26 cellular contexts compared by ENCODE assay signal in the genomic region with DNA sequence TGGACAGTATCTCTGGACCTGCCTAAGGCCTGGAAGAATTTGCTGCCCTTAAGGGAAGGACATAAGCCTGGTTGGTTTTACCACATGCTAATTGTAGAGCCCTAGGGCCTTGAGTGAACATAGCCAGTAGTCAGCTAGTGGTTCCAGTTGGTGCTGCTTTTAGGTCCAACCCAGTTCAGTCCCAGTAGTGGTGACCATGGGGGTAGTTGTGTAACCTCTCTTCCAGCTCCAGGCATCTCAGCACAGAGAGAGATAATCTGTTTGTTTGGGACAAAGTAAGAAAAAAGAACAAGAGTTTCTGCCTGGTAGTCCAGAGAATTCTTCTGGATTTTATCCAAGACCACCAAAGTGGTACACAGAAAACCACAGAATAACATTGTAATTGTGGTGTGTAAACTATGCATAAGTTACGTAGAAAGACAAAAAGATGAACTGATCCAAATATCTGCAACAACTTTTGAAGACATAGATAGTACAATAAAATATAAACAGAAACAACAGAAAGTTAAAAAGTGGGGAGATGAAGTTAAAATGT. TPM values are rescaled to one million over a fixed set of nuclear protein-coding genes. Genes with fewer than 3 reads are reported as not detected.
DNase-seq lines count a peak whose midpoint lies in the region; ATAC-seq and TF ChIP-seq lines count a peak whose summit lies in the region.
"Had no signal": no experiment of that assay in that cellular context is flagged by ENCODE, and none has a peak within 500 bp of the region (broad histone marks: within the 10 kb centered on the region; RNA-seq: fewer than 3 reads in every experiment).

No MANE protein-coding gene starts in this region.

- H3K36me3 Mint-ChIP-seq in dendritic cell treated with granulocyte-macrophage colony-stimulating factor and Interleukin-4, amounts not matched to agents 40 ng/mL and 50 ng/mL, for 4 days (ENCODE audit: low read depth): peaks cover 4% of the 10 kb centered on the region
- H3K36me3 Mint-ChIP-seq in naive thymus-derived CD8-positive, alpha-beta T cell: peaks cover 0 to 2% (median 0%) of the 10 kb centered on the region in 3 donors
- H3K36me3 Mint-ChIP-seq in osteocyte (ENCODE audit: unreplicated experiment): no peaks in the 10 kb centered on the region
- no peaks in the 10 kb centered on the region for H3K36me3 Mint-ChIP-seq in activated CD8-positive, alpha-beta T cell treated with anti-CD3 and anti-CD28 coated beads, Interleukin-2, amount 10 ng/mL, durations not matched to agents 7 days and 5 days (ENCODE audit: low read depth)
- H3K36me3 Mint-ChIP-seq: CD4-positive, alpha-beta memory T cell had no signal

- H3K4me1 Mint-ChIP-seq in dendritic cell treated with granulocyte-macrophage colony-stimulating factor and Interleukin-4, amounts not matched to agents 40 ng/mL and 50 ng/mL, for 4 days (ENCODE audit: low read depth): peaks cover 72% of the 10 kb centered on the region
- no peaks in the 10 kb centered on the region for H3K4me1 Mint-ChIP-seq in naive thymus-derived CD8-positive, alpha-beta T cell
- H3K4me1 Mint-ChIP-seq in osteocyte (ENCODE audit: unreplicated experiment): peaks cover 5% of the 10 kb centered on the region
- no peaks in the 10 kb centered on the region for H3K4me1 Mint-ChIP-seq in activated CD8-positive, alpha-beta T cell treated with anti-CD3 and anti-CD28 coated beads, Interleukin-2, amount 10 ng/mL, durations not matched to agents 7 days and 5 days (ENCODE audit: low read depth)
- H3K4me1 Mint-ChIP-seq: CD4-positive, alpha-beta memory T cell; GM23338 had no signal

- POLR2A ChIA-PET in naive thymus-derived CD8-positive, alpha-beta T cell (lab: Charles Lee): no interaction called here
- POLR2A ChIA-PET in activated CD8-positive, alpha-beta T cell treated with anti-CD3 and anti-CD28 coated beads, Interleukin-2, amount 10 ng/mL, durations not matched to agents 7 days and 5 days (lab: Charles Lee): no interaction called here

- intact Hi-C loops in dendritic cell treated with granulocyte-macrophage colony-stimulating factor and Interleukin-4, amounts not matched to agents 40 ng/mL and 50 ng/mL, for 4 days (cut with micrococcal nuclease): no loop called here

- peaks cover 17% of the 10 kb centered on the region for H3K27me3 Mint-ChIP-seq in dendritic cell treated with granulocyte-macrophage colony-stimulating factor and Interleukin-4, amounts not matched to agents 40 ng/mL and 50 ng/mL, for 4 days
- H3K27me3 Mint-ChIP-seq in naive thymus-derived CD8-positive, alpha-beta T cell: peaks cover 0 to 8% (median 5%) of the 10 kb centered on the region in 5 donors
- H3K27me3 Mint-ChIP-seq in osteocyte (ENCODE audit: unreplicated experiment): peaks cover 24% of the 10 kb centered on the region
- peaks cover 43% of the 10 kb centered on the region for H3K27me3 Mint-ChIP-seq in activated CD8-positive, alpha-beta T cell treated with anti-CD3 and anti-CD28 coated beads, Interleukin-2, amount 10 ng/mL, durations not matched to agents 7 days and 5 days (ENCODE audit: low read depth)

- no peak overlapping the region for H3K4me3 Mint-ChIP-seq in dendritic cell treated with granulocyte-macrophage colony-stimulating factor and Interleukin-4, amounts not matched to agents 40 ng/mL and 50 ng/mL, for 4 days
- no peak overlapping the region for H3K4me3 Mint-ChIP-seq in naive thymus-derived CD8-positive, alpha-beta T cell
- H3K4me3 Mint-ChIP-seq in osteocyte (ENCODE audit: unreplicated experiment): no peak overlapping the region
- H3K4me3 Mint-ChIP-seq in activated CD8-positive, alpha-beta T cell treated with anti-CD3 and anti-CD28 coated beads, Interleukin-2, amount 10 ng/mL, durations not matched to agents 7 days and 5 days: no peak overlapping the region
- H3K4me3 Mint-ChIP-seq: CD4-positive, alpha-beta memory T cell; GM23338; H9 had no signal

- H3K27ac Mint-ChIP-seq in dendritic cell treated with granulocyte-macrophage colony-stimulating factor and Interleukin-4, amounts not matched to agents 40 ng/mL and 50 ng/mL, for 4 days: peak overlapping the region; percentile 40
- H3K27ac Mint-ChIP-seq in naive thymus-derived CD8-positive, alpha-beta T cell: no peak overlapping the region
- H3K27ac Mint-ChIP-seq in osteocyte (ENCODE audit: unreplicated experiment): no peak overlapping the region
- no peak overlapping the region for H3K27ac Mint-ChIP-seq in activated CD8-positive, alpha-beta T cell treated with anti-CD3 and anti-CD28 coated beads, Interleukin-2, amount 10 ng/mL, durations not matched to agents 7 days and 5 days
- H3K27ac Mint-ChIP-seq: CD4-positive, alpha-beta memory T cell; GM23338; H9 had no signal

- no peak overlapping the region for H3K4me3 ChIP-seq in fibroblast of mammary gland (ENCODE audit: control insufficient read depth, low read depth, low read length)
- H3K4me3 ChIP-seq: GM12878, GM23338, MG63, SJCRH30 had no signal

- CTCF ChIA-PET in activated CD8-positive, alpha-beta T cell treated with anti-CD3 and anti-CD28 coated beads, Interleukin-2, amount 10 ng/mL, durations not matched to agents 7 days and 5 days (lab: Charles Lee): interaction anchor here (4.4 kb wide), 1 partner anchor 10 kb away, joined by 39 read pairs; the partner anchor contains the start of gene CCL1

- TF ChIP-seq CTCF in fibroblast of mammary gland (conservative IDR thresholded peaks at IDR 0.05; ENCODE audit: control insufficient read depth, insufficient read depth, low read depth, low read length) (no peak), omental fat pad (IDR thresholded peaks at IDR 0.05) (no peak), osteocyte (IDR thresholded peaks at IDR 0.05) (no peak)

- DNase-seq in fibroblast of mammary gland (ENCODE audit: low read depth) (peak; percentile 22), omental fat pad (ENCODE audit: low spot score) (no peak), osteocyte (ENCODE audit: extremely low spot score, unreplicated experiment) (no peak), DMS53 treated with DMSO at 0.1 percent for 48 hours (lab: John Stamatoyannopoulos, UW; ENCODE audit: unreplicated experiment) (no peak)
- DNase-seq in naive thymus-derived CD8-positive, alpha-beta T cell: no peak
- no peak for DNase-seq in activated CD8-positive, alpha-beta T cell treated with anti-CD3 and anti-CD28 coated beads, Interleukin-2, amount 10 ng/mL, durations not matched to agents 7 days and 5 days
- DNase-seq: C1 segment of cervical spinal cord; CD4-positive, alpha-beta memory T cell; COR-L47; DMS53; EL; GDM1; H9; KG1; MG63; NCI-H2029; NCI-H446; NCI-H524 treated with DMSO at 0.1 percent for 48 hours; NCI-H82; NK-92 treated with Interleukin-12 subunit alpha and Interleukin-12 subunit beta, amount 100 ng/mL, for 24 hours; PC-3; SJCRH30 had no signal

- ATAC-seq in omental fat pad (ENCODE audit: low FRiP score): peak; percentile 54
- ATAC-seq in naive thymus-derived CD8-positive, alpha-beta T cell: no peak
- ATAC-seq in activated CD8-positive, alpha-beta T cell treated with anti-CD3 and anti-CD28 coated beads, Interleukin-2, amount 10 ng/mL, durations not matched to agents 7 days and 5 days: no peak
- ATAC-seq: GM12878, GM23338, PC-3 had no signal

- peaks cover 11% of the 10 kb centered on the region for H3K9me3 Mint-ChIP-seq in dendritic cell treated with granulocyte-macrophage colony-stimulating factor and Interleukin-4, amounts not matched to agents 40 ng/mL and 50 ng/mL, for 4 days
- peaks cover 0 to 4% (median 0%) of the 10 kb centered on the region in 9 donors for H3K9me3 Mint-ChIP-seq in naive thymus-derived CD8-positive, alpha-beta T cell
- peaks cover 5% of the 10 kb centered on the region for H3K9me3 Mint-ChIP-seq in osteocyte (ENCODE audit: unreplicated experiment)
- no peaks in the 10 kb centered on the region for H3K9me3 Mint-ChIP-seq in activated CD8-positive, alpha-beta T cell treated with anti-CD3 and anti-CD28 coated beads, Interleukin-2, amount 10 ng/mL, durations not matched to agents 7 days and 5 days (ENCODE audit: insufficient read depth)

RNA-seq across cellular contexts. Expression of gene CCL13, which starts 5.2 kb away (rescaled TPM):
- total RNA-seq in omental fat pad: 10 to 100 TPM in 1 of 4 donors, 1 to 10 TPM in 3; 1.4 to 15.3 (median 4.1) TPM
- not detected for total RNA-seq in naive thymus-derived CD8-positive, alpha-beta T cell
- polyA plus RNA-seq in naive thymus-derived CD8-positive, alpha-beta T cell: not detected
- total RNA-seq in osteocyte: not detected in 2 replicates
- not detected for total RNA-seq in activated CD8-positive, alpha-beta T cell treated with anti-CD3 and anti-CD28 coated beads, Interleukin-2, amount 10 ng/mL, durations not matched to agents 7 days and 5 days
- total RNA-seq: A673; CD4-positive, alpha-beta memory T cell; GM12878; GM23338; H9; PC-3; SJCRH30 had no signal
- polyA plus RNA-seq: CD4-positive, alpha-beta memory T cell; GM12878; GM23338 had no signal

RNA-seq across cellular contexts. Expression of gene CCL1, which starts 11.9 kb away (rescaled TPM):
- total RNA-seq in omental fat pad (not detected), osteocyte (not detected in 2 replicates)
- total RNA-seq in naive thymus-derived CD8-positive, alpha-beta T cell: not detected
- not detected for polyA plus RNA-seq in naive thymus-derived CD8-positive, alpha-beta T cell
- not detected for total RNA-seq in activated CD8-positive, alpha-beta T cell treated with anti-CD3 and anti-CD28 coated beads, Interleukin-2, amount 10 ng/mL, durations not matched to agents 7 days and 5 days
- total RNA-seq: A673; CD4-positive, alpha-beta memory T cell; GM23338; H9; PC-3; SJCRH30 had no signal
- polyA plus RNA-seq: CD4-positive, alpha-beta memory T cell; GM23338 had no signal

RNA-seq across cellular contexts. Expression of gene CCL8, which starts 31.9 kb away (rescaled TPM):
- total RNA-seq in omental fat pad (1 to 10 TPM in 3 of 4 donors, under 1 TPM in 1; 0.56 to 3.4 (median 2.9) TPM), osteocyte (not detected in 2 replicates)
- not detected for total RNA-seq in naive thymus-derived CD8-positive, alpha-beta T cell
- polyA plus RNA-seq in naive thymus-derived CD8-positive, alpha-beta T cell: not detected
- not detected for total RNA-seq in activated CD8-positive, alpha-beta T cell treated with anti-CD3 and anti-CD28 coated beads, Interleukin-2, amount 10 ng/mL, durations not matched to agents 7 days and 5 days
- total RNA-seq: A673; CD4-positive, alpha-beta memory T cell; GM12878; GM23338; H9; PC-3; SJCRH30 had no signal
- polyA plus RNA-seq: CD4-positive, alpha-beta memory T cell; GM12878; GM23338 had no signal
